Comparison of ENCODE assay signal across 9 cellular contexts in the genomic region with DNA sequence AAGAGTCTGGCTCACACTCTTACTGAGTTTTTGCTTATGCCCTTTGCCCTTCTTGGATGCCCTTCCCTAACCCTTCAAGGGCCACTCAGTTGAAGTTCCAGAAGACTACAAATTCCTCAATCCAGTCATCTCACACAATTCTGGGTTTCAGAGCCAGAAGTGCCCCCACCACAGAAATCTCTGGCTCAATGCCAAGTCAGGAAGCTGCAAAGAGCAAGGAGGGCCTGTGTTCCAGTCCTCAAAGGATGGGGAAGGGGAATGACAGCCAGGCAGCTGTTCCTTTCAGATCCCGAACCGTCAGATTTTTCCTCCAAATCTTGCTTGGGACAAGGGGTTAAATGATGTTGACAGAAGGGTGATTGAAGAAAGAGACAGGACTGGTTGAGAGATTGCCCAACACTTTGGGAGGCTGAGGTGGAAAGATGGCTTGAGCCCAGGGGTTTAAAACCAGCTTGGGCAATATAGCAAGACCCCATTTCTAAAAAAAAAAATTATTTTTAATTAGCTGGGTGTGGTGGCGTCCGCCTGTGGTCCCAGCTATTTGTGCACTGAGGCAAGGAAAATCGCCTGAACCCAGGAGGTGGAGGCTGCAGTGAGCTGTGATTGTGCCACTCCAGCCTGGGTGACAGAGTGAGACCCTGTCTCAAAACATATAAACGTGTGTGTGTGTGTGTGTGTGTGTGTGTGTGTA. TPM values are rescaled to one million over a fixed set of nuclear protein-coding genes. Genes with fewer than 3 reads are reported as not detected.
DNase-seq lines count a peak whose midpoint lies in the region; ATAC-seq lines count a peak whose summit lies in the region.
"Had no signal": no experiment of that assay in that cellular context is flagged by ENCODE, and none has a peak within 500 bp of the region (broad histone marks: within the 10 kb centered on the region; RNA-seq: fewer than 3 reads in every experiment).

No MANE protein-coding gene starts in this region.

- peak overlapping the region; percentile 40 for H3K4me3 ChIP-seq in MG63

- no peaks in the 10 kb centered on the region for H3K27me3 ChIP-seq in MG63

- no peaks in the 10 kb centered on the region for H3K9me3 ChIP-seq in MG63

- in situ Hi-C loops in G401 (cut with HindIII; ENCODE audit: low sequenced_read_pairs) = no loop called here

- ATAC-seq in GM21360 (IDR thresholded peaks at IDR 0.05; ENCODE audit: unreplicated experiment) = no peak

- DNase-seq in G401 (ENCODE audit: low spot score) = peak; percentile 25
- DNase-seq in MG63 = no peak
- peak; percentile 38 for DNase-seq in dermis blood vessel endothelial cell
- DNase-seq in pons (ENCODE audit: low spot score) = peak; percentile 48
- DNase-seq in COLO668 (lab: John Stamatoyannopoulos, UW; ENCODE audit: unreplicated experiment) = no peak
- DNase-seq in HCEC 1CT = no peak
- no peak for DNase-seq in retina
- DNase-seq: NCI-H1048 had no signal

- no peaks in the 10 kb centered on the region for H3K36me3 ChIP-seq in MG63

RNA-seq across cellular contexts. Expression of a gene that starts 0.7 kb away (rescaled TPM):
- total RNA-seq in G401 (2014; rRNA removed; shearing (Covaris generic)) = not detected in 2 replicates
- 3.2 and 7.1 TPM in 2 replicates for total RNA-seq in MG63 (2014; rRNA removed; shearing (Covaris generic); ENCODE audit: low replicate concordance)
- total RNA-seq in dermis blood vessel endothelial cell = 0.85 and 4.6 TPM in 2 replicates

RNA-seq across cellular contexts. Expression of a gene that starts 14.0 kb away (rescaled TPM):
- total RNA-seq in G401 (2014; rRNA removed; shearing (Covaris generic)) = 21.4 and 25.0 TPM in 2 replicates
- total RNA-seq in MG63 (2014; rRNA removed; shearing (Covaris generic); ENCODE audit: low replicate concordance) = 6.6 and 21.9 TPM in 2 replicates
- 21.6 and 34.7 TPM in 2 replicates for total RNA-seq in dermis blood vessel endothelial cell

RNA-seq across cellular contexts. Expression of a gene that starts 14.3 kb away (rescaled TPM):
- 20.7 and 29.5 TPM in 2 replicates for total RNA-seq in G401 (2014; rRNA removed; shearing (Covaris generic))
- 8.1 and 11.6 TPM in 2 replicates for total RNA-seq in MG63 (2014; rRNA removed; shearing (Covaris generic); ENCODE audit: low replicate concordance)
- total RNA-seq in dermis blood vessel endothelial cell = 18.0 and 18.9 TPM in 2 replicates

Comparison
In these comparisons a context has a peak if more than half of its experiments do, and no peak if none do; other contexts are left out.
1. DNase-seq: peak in G401 (single experiment), dermis blood vessel endothelial cell (single experiment) and pons (single experiment); none in MG63 (single experiment), COLO668 (single experiment), HCEC 1CT (single experiment) and retina (single experiment).